Comparison of ENCODE assay signal across 37 cellular contexts in the genomic region with DNA sequence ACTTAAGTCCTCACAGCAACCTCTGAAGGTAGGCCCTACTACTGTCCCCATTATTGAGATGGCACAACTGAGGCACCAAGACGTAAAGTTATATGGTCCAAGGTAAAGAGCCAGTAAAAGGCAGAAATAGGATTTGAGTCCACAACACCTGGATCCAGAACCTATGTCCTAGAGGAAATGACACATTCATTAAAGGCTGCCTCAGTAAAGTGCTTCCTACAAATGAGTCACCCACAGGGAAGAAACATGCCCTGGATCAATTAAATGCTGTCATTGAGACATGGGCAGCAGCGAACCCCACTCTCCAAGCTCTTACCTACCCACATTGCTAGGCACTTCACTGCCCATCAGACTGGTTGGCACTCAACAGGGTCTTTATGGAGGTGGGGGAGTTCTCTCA.
"Had no signal": no experiment of that assay in that cellular context is flagged by ENCODE, and none has a peak within 500 bp of the region (broad histone marks: within the 10 kb centered on the region; RNA-seq: fewer than 3 reads in every experiment).

No MANE protein-coding gene starts in this region.

- H3K4me3 ChIP-seq: ascending aorta, cardiac muscle cell had no signal

- H3K27ac Mint-ChIP-seq: activated B cell treated with CpG ODN at 0.5 μM for 24 hours; activated CD4-positive, alpha-beta memory T cell treated with anti-CD3 and anti-CD28 coated beads, Interleukin-2, amount 10 ng/mL, durations not matched to agents 7 days and 5 days; activated CD4-positive, alpha-beta T cell treated with anti-CD3 and anti-CD28 coated beads for 36 hours; activated CD4-positive, alpha-beta T cell treated with anti-CD3 and anti-CD28 coated beads, Interleukin-2, amount 10 ng/mL, durations not matched to agents 7 days and 5 days; activated CD8-positive, alpha-beta memory T cell treated with anti-CD3 and anti-CD28 coated beads, Interleukin-2, amount 10 ng/mL, durations not matched to agents 7 days and 5 days; activated CD8-positive, alpha-beta T cell treated with anti-CD3 and anti-CD28 coated beads, Interleukin-2, amount 10 ng/mL, durations not matched to agents 7 days and 5 days; activated naive CD4-positive, alpha-beta T cell treated with anti-CD3 and anti-CD28 coated beads, Interleukin-2, amount 10 ng/mL, durations not matched to agents 7 days and 5 days; activated naive CD4-positive, alpha-beta T cell treated with anti-CD3 and anti-CD28 coated beads, Interleukin-2, amount 50 U/mL, for 24 hours; activated naive CD8-positive, alpha-beta T cell; activated naive CD8-positive, alpha-beta T cell treated with anti-CD3 and anti-CD28 coated beads, Interleukin-2, amount 10 ng/mL, durations not matched to agents 7 days and 5 days; activated naive CD8-positive, alpha-beta T cell treated with anti-CD3 and anti-CD28 coated beads, Interleukin-2, amount 50 U/mL, for 24 hours; activated T-cell treated with anti-CD3 and anti-CD28 coated beads, Interleukin-2, amount 50 U/mL, for 24 hours; activated T-helper 2 cell treated with anti-CD3 and anti-CD28 coated beads, Interferon-gamma antibody, Interleukin-2, Interleukin-4, amounts not matched to agents 10 μg/mL and 5 μg/mL and 100 μg/mL, durations not matched to agents 14 hours and 24 hours and 36 hours; brain; T-helper 1 cell treated with Interleukin-12 subunit alpha and Interleukin-12 subunit beta and Interleukin-4 antibody, amounts not matched to agents 30 μg/mL and 1 μg/mL, for 36 hours; T-helper 2 cell treated with Interferon-gamma antibody and Interleukin-4, amounts not matched to agents 5 μg/mL and 100 μg/mL, for 36 hours had no signal

- H3K4me1 Mint-ChIP-seq: activated B cell treated with CpG ODN at 0.5 μM for 24 hours; activated CD4-positive, alpha-beta memory T cell treated with anti-CD3 and anti-CD28 coated beads, Interleukin-2, amount 10 ng/mL, durations not matched to agents 7 days and 5 days; activated CD4-positive, alpha-beta T cell treated with anti-CD3 and anti-CD28 coated beads for 36 hours; activated CD4-positive, alpha-beta T cell treated with anti-CD3 and anti-CD28 coated beads, Interleukin-2, amount 10 ng/mL, durations not matched to agents 7 days and 5 days; activated CD8-positive, alpha-beta memory T cell treated with anti-CD3 and anti-CD28 coated beads, Interleukin-2, amount 10 ng/mL, durations not matched to agents 7 days and 5 days; activated naive CD4-positive, alpha-beta T cell treated with anti-CD3 and anti-CD28 coated beads, Interleukin-2, amount 10 ng/mL, durations not matched to agents 7 days and 5 days; activated naive CD4-positive, alpha-beta T cell treated with anti-CD3 and anti-CD28 coated beads, Interleukin-2, amount 50 U/mL, for 24 hours; activated naive CD8-positive, alpha-beta T cell treated with anti-CD3 and anti-CD28 coated beads, Interleukin-2, amount 10 ng/mL, durations not matched to agents 7 days and 5 days; activated naive CD8-positive, alpha-beta T cell treated with anti-CD3 and anti-CD28 coated beads, Interleukin-2, amount 50 U/mL, for 24 hours; brain; central memory CD8-positive, alpha-beta T cell had no signal

- H3K36me3 Mint-ChIP-seq: activated CD8-positive, alpha-beta memory T cell treated with anti-CD3 and anti-CD28 coated beads, Interleukin-2, amount 10 ng/mL, durations not matched to agents 7 days and 5 days; activated naive CD4-positive, alpha-beta T cell treated with anti-CD3 and anti-CD28 coated beads, Interleukin-2, amount 10 ng/mL, durations not matched to agents 7 days and 5 days; activated naive CD4-positive, alpha-beta T cell treated with anti-CD3 and anti-CD28 coated beads, Interleukin-2, amount 50 U/mL, for 24 hours; activated naive CD8-positive, alpha-beta T cell; activated naive CD8-positive, alpha-beta T cell treated with anti-CD3 and anti-CD28 coated beads, Interleukin-2, amount 10 ng/mL, durations not matched to agents 7 days and 5 days; brain had no signal

- H3K4me3 Mint-ChIP-seq: activated B cell treated with CpG ODN at 0.5 μM for 24 hours; activated CD4-positive, alpha-beta memory T cell treated with anti-CD3 and anti-CD28 coated beads, Interleukin-2, amount 10 ng/mL, durations not matched to agents 7 days and 5 days; activated CD4-positive, alpha-beta T cell treated with anti-CD3 and anti-CD28 coated beads for 36 hours; activated CD4-positive, alpha-beta T cell treated with anti-CD3 and anti-CD28 coated beads, Interleukin-2, amount 10 ng/mL, durations not matched to agents 7 days and 5 days; activated CD8-positive, alpha-beta memory T cell treated with anti-CD3 and anti-CD28 coated beads, Interleukin-2, amount 10 ng/mL, durations not matched to agents 7 days and 5 days; activated CD8-positive, alpha-beta T cell treated with anti-CD3 and anti-CD28 coated beads, Interleukin-2, amount 10 ng/mL, durations not matched to agents 7 days and 5 days; activated naive CD4-positive, alpha-beta T cell treated with anti-CD3 and anti-CD28 coated beads, Interleukin-2, amount 10 ng/mL, durations not matched to agents 7 days and 5 days; activated naive CD4-positive, alpha-beta T cell treated with anti-CD3 and anti-CD28 coated beads, Interleukin-2, amount 50 U/mL, for 24 hours; activated naive CD8-positive, alpha-beta T cell; activated naive CD8-positive, alpha-beta T cell treated with anti-CD3 and anti-CD28 coated beads, Interleukin-2, amount 10 ng/mL, durations not matched to agents 7 days and 5 days; activated naive CD8-positive, alpha-beta T cell treated with anti-CD3 and anti-CD28 coated beads, Interleukin-2, amount 50 U/mL, for 24 hours; activated T-cell treated with anti-CD3 and anti-CD28 coated beads, Interleukin-2, amount 50 U/mL, for 24 hours; brain; central memory CD8-positive, alpha-beta T cell; T-helper 1 cell treated with Interleukin-12 subunit alpha and Interleukin-12 subunit beta and Interleukin-4 antibody, amounts not matched to agents 30 μg/mL and 1 μg/mL, for 36 hours; T-helper 2 cell treated with Interferon-gamma antibody and Interleukin-4, amounts not matched to agents 5 μg/mL and 100 μg/mL, for 36 hours had no signal

- H3K27me3 ChIP-seq: ascending aorta, cardiac muscle cell had no signal

- H3K9me3 ChIP-seq: ascending aorta had no signal

- H3K9me3 Mint-ChIP-seq: activated B cell treated with CpG ODN at 0.5 μM for 24 hours; activated CD4-positive, alpha-beta T cell treated with anti-CD3 and anti-CD28 coated beads, Interleukin-2, amount 10 ng/mL, durations not matched to agents 7 days and 5 days; activated naive CD4-positive, alpha-beta T cell treated with anti-CD3 and anti-CD28 coated beads, Interleukin-2, amount 50 U/mL, for 24 hours; activated naive CD8-positive, alpha-beta T cell treated with anti-CD3 and anti-CD28 coated beads, Interleukin-2, amount 10 ng/mL, durations not matched to agents 7 days and 5 days; activated naive CD8-positive, alpha-beta T cell treated with anti-CD3 and anti-CD28 coated beads, Interleukin-2, amount 50 U/mL, for 24 hours; activated T-helper 2 cell treated with anti-CD3 and anti-CD28 coated beads, Interferon-gamma antibody, Interleukin-2, Interleukin-4, amounts not matched to agents 10 μg/mL and 5 μg/mL and 100 μg/mL, durations not matched to agents 14 hours and 24 hours and 36 hours; T-helper 1 cell treated with Interleukin-12 subunit alpha and Interleukin-12 subunit beta and Interleukin-4 antibody, amounts not matched to agents 30 μg/mL and 1 μg/mL, for 36 hours; T-helper 2 cell treated with Interferon-gamma antibody and Interleukin-4, amounts not matched to agents 5 μg/mL and 100 μg/mL, for 36 hours had no signal

- DNase-seq: activated B cell treated with CpG ODN at 0.5 μM for 24 hours; activated CD4-positive, alpha-beta memory T cell treated with anti-CD3 and anti-CD28 coated beads, Interleukin-2, amount 10 ng/mL, durations not matched to agents 7 days and 5 days; activated CD4-positive, alpha-beta T cell treated with anti-CD3 and anti-CD28 coated beads for 1 hour; activated CD4-positive, alpha-beta T cell treated with anti-CD3 and anti-CD28 coated beads for 36 hours; activated CD4-positive, alpha-beta T cell treated with anti-CD3 and anti-CD28 coated beads for 48 hours; activated CD4-positive, alpha-beta T cell treated with anti-CD3 and anti-CD28 coated beads, Interleukin-2, amount 10 ng/mL, durations not matched to agents 7 days and 5 days; activated CD4-positive, alpha-beta T cell treated with anti-CD3 and anti-CD28 coated beads, Interleukin-2, amount 50 U/mL, for 48 hours; activated CD8-positive, alpha-beta memory T cell treated with anti-CD3 and anti-CD28 coated beads for 24 hours; activated CD8-positive, alpha-beta memory T cell treated with anti-CD3 and anti-CD28 coated beads, Interleukin-2, amount 10 ng/mL, durations not matched to agents 7 days and 5 days; activated CD8-positive, alpha-beta memory T cell treated with anti-CD3 and anti-CD28 coated beads, Interleukin-2, amount 50 U/mL, for 48 hours; activated CD8-positive, alpha-beta T cell treated with anti-CD3 and anti-CD28 coated beads, Interleukin-2, amount 10 ng/mL, durations not matched to agents 7 days and 5 days; activated effector memory CD4-positive, alpha-beta T cell treated with Interleukin-2 at 50 U/mL for 16 hours; activated gamma-delta T cell; activated naive CD4-positive, alpha-beta T cell treated with anti-CD3 and anti-CD28 coated beads, Interleukin-2, amount 10 ng/mL, durations not matched to agents 7 days and 5 days; activated naive CD4-positive, alpha-beta T cell treated with Interleukin-2 at 50 U/mL for 16 hours; activated naive CD8-positive, alpha-beta T cell treated with anti-CD3 and anti-CD28 coated beads, Interleukin-2, amount 10 ng/mL, durations not matched to agents 7 days and 5 days; activated naive CD8-positive, alpha-beta T cell treated with anti-CD3 and anti-CD28 coated beads, Interleukin-2, amount 50 U/mL, for 24 hours; activated T-cell treated with anti-CD3 and anti-CD28 coated beads, Interleukin-2, amount 50 U/mL, for 24 hours; activated T-cell treated with anti-CD3 and anti-CD28 coated beads, Interleukin-2, amount 50 U/mL, for 48 hours; amygdala; anterior cingulate cortex; caudate nucleus; cerebellar nuclear complex; T-helper 1 cell; T-helper 2 cell; T-helper 9 cell had no signal

- H3K36me3 ChIP-seq: ascending aorta, cardiac muscle cell had no signal

- H3K4me1 ChIP-seq: ascending aorta had no signal

- H3K27ac ChIP-seq: ascending aorta, cardiac muscle cell, VCaP had no signal

- ATAC-seq: activated CD4-positive, alpha-beta T cell treated with anti-CD3 and anti-CD28 coated beads for 36 hours; activated CD4-positive, CD25-positive, alpha-beta regulatory T cell treated with anti-CD3 and anti-CD28 coated beads, Interleukin-2, amount 50 U/mL, for 24 hours; activated CD8-positive, alpha-beta memory T cell treated with anti-CD3 and anti-CD28 coated beads, Interleukin-2, amount 10 ng/mL, durations not matched to agents 7 days and 5 days; activated CD8-positive, alpha-beta T cell treated with anti-CD3 and anti-CD28 coated beads, Interleukin-2, amount 10 ng/mL, durations not matched to agents 7 days and 5 days; activated naive CD8-positive, alpha-beta T cell treated with anti-CD3 and anti-CD28 coated beads, Interleukin-2, amount 50 U/mL, for 24 hours had no signal
